Comparison of ENCODE assay signal across 1 cellular context in the genomic region with DNA sequence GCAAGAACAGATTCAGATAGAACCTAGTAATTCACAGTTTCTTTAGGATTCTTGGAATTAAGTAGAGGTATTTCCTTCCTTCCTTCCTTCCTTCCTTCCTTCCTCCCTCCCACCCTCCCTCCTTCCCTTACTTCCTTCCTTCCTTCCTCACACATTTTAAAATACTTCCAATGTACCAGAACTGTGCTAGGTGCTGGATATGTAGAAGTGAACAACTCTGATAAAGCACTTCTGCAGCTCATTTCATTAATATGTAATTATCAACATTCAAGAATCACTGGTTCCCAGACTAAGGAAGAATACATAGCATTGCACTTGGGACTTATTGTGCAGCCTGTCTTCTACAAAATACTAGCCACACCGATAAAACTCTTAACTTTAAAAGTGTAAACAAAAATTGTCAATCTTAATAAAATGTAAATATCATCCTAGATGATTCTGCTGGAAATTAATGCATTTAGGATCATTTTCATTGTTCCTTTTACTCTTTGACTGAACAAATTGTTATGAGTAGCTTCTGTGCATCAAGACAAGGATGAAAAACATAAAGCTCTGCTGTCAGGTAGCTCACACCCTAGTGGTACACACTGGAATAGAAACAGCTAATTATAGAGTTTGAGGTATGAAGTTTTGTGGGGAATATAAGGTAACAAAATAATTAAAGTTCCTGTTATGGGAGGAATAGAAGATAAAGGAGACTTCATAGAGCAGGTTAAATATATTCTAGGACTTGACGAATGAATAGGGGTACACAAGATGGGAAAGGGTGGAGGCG.
TF ChIP-seq lines count a peak whose summit lies in the region.

No MANE protein-coding gene starts in this region.

TF ChIP-seq in GM23338, 12 proteins besides CTCF, POLR2A, EP300 and RAD21 (continued from another document):
- no peak for TF ChIP-seq REST (IDR thresholded peaks at IDR 0.05; ENCODE audit: unreplicated experiment)
- TF ChIP-seq ZNF462 (CRISPR knock-in tag; IDR thresholded peaks at IDR 0.05), result no peak
